22 cellular contexts compared by ENCODE assay signal in the genomic region with DNA sequence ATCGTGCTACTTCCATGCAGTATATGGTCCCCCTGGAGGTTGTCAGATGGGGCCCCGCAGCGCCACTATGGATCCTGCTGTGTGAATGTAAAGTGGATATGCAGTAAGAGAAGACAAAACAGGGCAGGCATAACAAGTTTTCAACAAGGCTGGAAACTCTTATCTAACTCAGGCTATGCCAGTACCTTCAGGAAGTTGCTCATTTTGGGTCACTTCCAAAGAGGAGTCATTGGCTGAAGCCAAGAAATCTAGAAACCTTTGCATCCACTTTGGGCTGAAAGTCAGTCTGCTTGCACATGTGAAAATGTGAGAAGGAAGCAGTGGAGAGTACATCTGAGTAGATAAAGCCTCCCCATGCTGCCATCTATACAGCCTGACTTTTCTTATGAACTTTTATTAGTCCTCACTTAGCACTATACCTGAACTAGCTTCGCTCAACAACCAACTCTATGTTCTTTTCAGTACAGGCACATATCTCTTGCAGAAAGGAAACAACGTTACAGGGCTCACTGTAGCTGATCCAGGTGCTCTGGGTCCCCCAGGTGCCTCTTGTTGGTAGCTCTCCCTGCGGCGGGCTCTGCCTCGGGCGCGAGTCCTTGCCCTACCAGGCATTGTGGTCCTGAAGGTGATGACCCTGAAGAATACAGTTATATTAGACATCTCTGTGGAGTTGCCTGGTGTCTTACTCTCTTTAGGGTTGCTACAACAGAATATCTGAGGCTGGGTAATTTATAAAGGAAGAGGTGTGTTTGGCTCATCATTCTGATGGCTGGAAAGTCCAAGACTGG. TPM values are rescaled to one million over a fixed set of nuclear protein-coding genes. Genes with fewer than 3 reads are reported as not detected.
DNase-seq lines count a peak whose midpoint lies in the region; ATAC-seq and TF ChIP-seq lines count a peak whose summit lies in the region.
"Had no signal": no experiment of that assay in that cellular context is flagged by ENCODE, and none has a peak within 500 bp of the region (broad histone marks: within the 10 kb centered on the region; RNA-seq: fewer than 3 reads in every experiment).

No MANE protein-coding gene starts in this region.

- no peaks in the 10 kb centered on the region for H3K79me1 ChIP-seq in mesenchymal stem cell (replicated peaks; ENCODE audit: low read length, poor library complexity, severe bottlenecking)

- H3K9me3 ChIP-seq in mesenchymal stem cell (ENCODE audit: control insufficient read depth, low read length) (no peaks in the 10 kb centered on the region), body of pancreas (no peaks in the 10 kb centered on the region)
- H3K9me3 ChIP-seq: BLaER1 treated with 17β-estradiol and CSF1 and Interleukin-3, amounts not matched to agents 10 nM and 100 nM had no signal

- H3K14ac ChIP-seq in mesenchymal stem cell (ENCODE audit: low read length in 2 of 2), result peak overlapping the region in 1 of 2 experiments; percentile 48

- no peak for ATAC-seq in body of pancreas

- DNase-seq in OCI-M1 (lab: John Stamatoyannopoulos, UW) (peak; percentile 30), choroid plexus epithelial cell (ENCODE audit: low read depth) (peak; percentile 44), mesenchymal stem cell (no peak), posterior cingulate gyrus (no peak), UCSD-AML1 (lab: John Stamatoyannopoulos, UW; ENCODE audit: unreplicated experiment) (no peak), body of pancreas (no peak), NCI-H187 (lab: John Stamatoyannopoulos, UW) (no peak)
- DNase-seq: 8988T; Calu3; CD8-positive, alpha-beta memory T cell; DMS153; NCI-H1092 treated with DMSO at 0.1 percent for 48 hours; NCI-H1436 treated with DMSO at 0.1 percent for 48 hours; NCI-H2029; NCI-H2227 treated with DMSO at 0.1 percent for 48 hours; NCI-H510A treated with DMSO at 0.1 percent for 48 hours; NCI-H748 treated with DMSO at 0.1 percent for 48 hours; SHP77 treated with DMSO at 0.1 percent for 48 hours had no signal

- peak overlapping the region; percentile 13 for H3K4me2 ChIP-seq in mesenchymal stem cell (ENCODE audit: low read length, poor library complexity, severe bottlenecking)
- H3K4me2 ChIP-seq: BLaER1 treated with 17β-estradiol and CSF1 and Interleukin-3, amounts not matched to agents 10 nM and 100 nM had no signal

- H3K36me3 ChIP-seq in mesenchymal stem cell (ENCODE audit: control insufficient read depth in 1 of 2, insufficient read depth in 2 of 2, low read depth in 1 of 2, low read length in 2 of 2) (no peaks in the 10 kb centered on the region), body of pancreas (replicated peaks in 1 of 2; ENCODE audit: insufficient read depth in 1 of 2, low read depth in 2 of 2) (no peaks in the 10 kb centered on the region)
- H3K36me3 ChIP-seq: BLaER1 treated with 17β-estradiol and CSF1 and Interleukin-3, amounts not matched to agents 10 nM and 100 nM had no signal

- no peak for TF ChIP-seq POLR2A in body of pancreas (IDR thresholded peaks at IDR 0.05)

- H2BK12ac ChIP-seq in mesenchymal stem cell (ENCODE audit: low read length in 2 of 2), result peak overlapping the region in 1 of 2 experiments; percentile 13

- H4K91ac ChIP-seq in mesenchymal stem cell (ENCODE audit: low read length), result no peak overlapping the region

- H3K9ac ChIP-seq in mesenchymal stem cell (ENCODE audit: low read length), result no peak overlapping the region
- H3K9ac ChIP-seq: BLaER1 treated with 17β-estradiol and CSF1 and Interleukin-3, amounts not matched to agents 10 nM and 100 nM had no signal

- 83% methylated on average over 10 of the region's 10 CpGs for whole genome bisulfite sequencing in mesenchymal stem cell
- 92 to 93% methylated on average over 10 of the region's 10 CpGs for WGBS in body of pancreas, 2 donors

- no peak overlapping the region for H4K8ac ChIP-seq in mesenchymal stem cell (ENCODE audit: low read length)

- H2BK5ac ChIP-seq in mesenchymal stem cell (ENCODE audit: low read depth, low read length, poor library complexity, severe bottlenecking), result no peak overlapping the region

- H3K4me1 ChIP-seq in mesenchymal stem cell (ENCODE audit: control insufficient read depth, insufficient read depth, low read depth, low read length), result no peaks in the 10 kb centered on the region
- no peaks in the 10 kb centered on the region for H3K4me1 ChIP-seq in body of pancreas

- H2BK15ac ChIP-seq in mesenchymal stem cell (ENCODE audit: low read depth, poor library complexity, severe bottlenecking), result no peak overlapping the region

- H2AK5ac ChIP-seq in mesenchymal stem cell (ENCODE audit: low read length, severe bottlenecking), result no peak overlapping the region

- H3K27me3 ChIP-seq in mesenchymal stem cell (ENCODE audit: control insufficient read depth in 1 of 2, insufficient read depth in 1 of 2, low read length in 2 of 2) (peaks cover 30 to 62% of the 10 kb centered on the region in 2 experiments), body of pancreas (no peaks in the 10 kb centered on the region)
- H3K27me3 ChIP-seq: BLaER1 treated with 17β-estradiol and CSF1 and Interleukin-3, amounts not matched to agents 10 nM and 100 nM had no signal

- no peak overlapping the region for H3K4ac ChIP-seq in mesenchymal stem cell (ENCODE audit: low read depth in 1 of 2, low read length in 2 of 2)

- no peak overlapping the region for H2BK120ac ChIP-seq in mesenchymal stem cell (ENCODE audit: low read depth, low read length)

- no peak for TF ChIP-seq CTCF in C4-2B (conservative IDR thresholded peaks at IDR 0.05)
- no peak for TF ChIP-seq CTCF in choroid plexus epithelial cell (conservative IDR thresholded peaks at IDR 0.05; ENCODE audit: low read depth, low read length)
- TF ChIP-seq CTCF in body of pancreas (IDR thresholded peaks at IDR 0.05), result no peak

- H3K4me3 ChIP-seq in choroid plexus epithelial cell (ENCODE audit: low read depth, low read length), result no peak overlapping the region
- H3K4me3 ChIP-seq in mesenchymal stem cell (ENCODE audit: insufficient read depth in 1 of 2, low read depth in 1 of 2, low read length in 2 of 2), result no peak overlapping the region
- H3K4me3 ChIP-seq in body of pancreas, result no peak overlapping the region
- H3K4me3 ChIP-seq: BLaER1 treated with 17β-estradiol and CSF1 and Interleukin-3, amounts not matched to agents 10 nM and 100 nM; SK-N-MC had no signal

- no peak overlapping the region for H2AFZ ChIP-seq in mesenchymal stem cell (ENCODE audit: low read depth, low read length)

- no peak overlapping the region for H3K18ac ChIP-seq in mesenchymal stem cell (ENCODE audit: low read depth in 1 of 2, low read length in 2 of 2)

- H3K27ac ChIP-seq in C4-2B (0 out of 2 replicates have a peak overlapping the region, but pooled peaks have one; percentile 5), mesenchymal stem cell (ENCODE audit: low read length, poor library complexity, severe bottlenecking) (no peak overlapping the region), body of pancreas (no peak overlapping the region)
- H3K27ac ChIP-seq: BLaER1 treated with 17β-estradiol and CSF1 and Interleukin-3, amounts not matched to agents 10 nM and 100 nM; RWPE1; SK-N-MC had no signal

- intact Hi-C loops in posterior cingulate gyrus (cut with DNase I), result loop anchor here (10.0 kb wide), 1 partner anchor 293 kb away; no protein-coding TSS in a partner anchor
- intact Hi-C loops in body of pancreas (cut with DNase I), result loop anchor here (10.0 kb wide), 1 partner anchor 293 kb away; no protein-coding TSS in a partner anchor

- H3K23ac ChIP-seq in mesenchymal stem cell (ENCODE audit: low read length in 2 of 2), result no peak overlapping the region

RNA-seq across cellular contexts. Expression of a gene that starts 12.4 kb away (rescaled TPM):
- not detected for polyA plus RNA-seq in mesenchymal stem cell (2013, experiment 1 of 2)
- not detected for polyA plus RNA-seq in mesenchymal stem cell (2013, experiment 2 of 2)
- not detected for total RNA-seq in body of pancreas
- total RNA-seq: Calu3; CD8-positive, alpha-beta memory T cell had no signal
- polyA plus RNA-seq: CD8-positive, alpha-beta memory T cell had no signal

RNA-seq across cellular contexts. Expression of a gene that starts 43.9 kb away (rescaled TPM):
- polyA plus RNA-seq in mesenchymal stem cell (2013, experiment 1 of 2), result 0.11 TPM
- polyA plus RNA-seq in mesenchymal stem cell (2013, experiment 2 of 2), result 0.10 TPM
- 1 to 10 TPM; 3.6 to 4.6 TPM for total RNA-seq in body of pancreas

Comparison
In these comparisons a context has a peak if more than half of its experiments do, and no peak if none do; other contexts are left out.
1. DNase-seq: peak in OCI-M1 (single experiment) and choroid plexus epithelial cell (single experiment); none in mesenchymal stem cell (single experiment), posterior cingulate gyrus (0 of 10), UCSD-AML1 (single experiment), body of pancreas (0 of 4) and NCI-H187 (0 of 2).